ENCODE assay signal across 29 cellular contexts in the genomic region with DNA sequence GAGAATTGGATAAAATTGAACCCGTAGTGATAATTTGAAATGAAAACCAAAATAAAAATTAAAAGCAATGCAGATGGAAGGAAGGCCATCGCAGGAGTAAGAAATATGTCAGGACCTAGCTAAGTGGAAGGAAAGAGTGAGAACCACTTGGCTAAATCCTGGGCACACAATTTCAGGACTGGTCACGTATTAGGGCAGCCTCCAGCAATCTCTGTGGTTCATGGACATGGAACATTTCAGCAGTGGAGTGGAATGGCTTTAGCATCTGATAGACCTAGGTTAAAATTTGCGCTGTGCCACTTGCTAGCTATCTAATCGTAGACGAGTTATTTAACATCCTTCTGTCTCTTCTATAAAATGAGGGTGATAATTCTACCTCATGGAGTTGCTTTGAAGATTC.
"Had no signal": no experiment of that assay in that cellular context is flagged by ENCODE, and none has a peak within 500 bp of the region (broad histone marks: within the 10 kb centered on the region; RNA-seq: fewer than 3 reads in every experiment).

No MANE protein-coding gene starts in this region.

- H3K4me3 ChIP-seq: neural progenitor cell, ovary, psoas muscle, right lobe of liver, sigmoid colon, suprapubic skin, testis, tibial artery, transverse colon, upper lobe of right lung, uterus had no signal

- H3K36me3 Mint-ChIP-seq: natural killer cell; neural progenitor cell; stimulated activated effector memory CD8-positive, alpha-beta T cell treated with anti-CD3 and anti-CD28 coated beads, Interleukin-12 subunit alpha, Interleukin-12 subunit beta, amount 100 ng/mL, for 72 hours; type B pancreatic cell had no signal

- H3K27ac ChIP-seq: neural progenitor cell, ovary, parathyroid adenoma, psoas muscle, right lobe of liver, sigmoid colon, suprapubic skin, testis, tibial artery, transverse colon, upper lobe of right lung, uterus had no signal

- H3K4me1 Mint-ChIP-seq: nephron; neural progenitor cell; stimulated activated naive CD8-positive, alpha-beta T cell treated with anti-CD3 and anti-CD28 coated beads, Interleukin-15, amount 100 ng/mL, for 72 hours had no signal

- H3K4me2 ChIP-seq: neural progenitor cell had no signal

- H3K4me1 ChIP-seq: parathyroid adenoma, psoas muscle, sigmoid colon, suprapubic skin, testis, tibial artery, upper lobe of right lung, uterus had no signal

- FAIRE-seq: small intestine had no signal

- H3K79me2 ChIP-seq: parathyroid adenoma had no signal

- H3K27me3 Mint-ChIP-seq: progenitor cell of endocrine pancreas; stimulated activated naive CD8-positive, alpha-beta T cell treated with anti-CD3 and anti-CD28 coated beads, Interleukin-15, amount 100 ng/mL, for 72 hours; type B pancreatic cell had no signal

- ATAC-seq: natural killer cell; psoas muscle; right cardiac atrium; right lobe of liver; stimulated activated effector memory CD8-positive, alpha-beta T cell treated with anti-CD3 and anti-CD28 coated beads, Interleukin-12 subunit alpha, Interleukin-12 subunit beta, amount 100 ng/mL, for 72 hours; stimulated activated naive CD8-positive, alpha-beta T cell treated with anti-CD3 and anti-CD28 coated beads, Interleukin-15, amount 100 ng/mL, for 72 hours; stimulated activated naive CD8-positive, alpha-beta T cell treated with anti-CD3 and anti-CD28 coated beads, Interleukin-15, Interleukin-2, amounts not matched to agents 100 U/mL and 50 U/mL, for 24 hours; upper lobe of right lung had no signal

- H3K36me3 ChIP-seq: neural progenitor cell, ovary, right lobe of liver, sigmoid colon, suprapubic skin, tibial artery, transverse colon, upper lobe of right lung, uterus had no signal

- H3K27ac Mint-ChIP-seq: natural killer cell; nephron; neural progenitor cell; progenitor cell of endocrine pancreas; stimulated activated effector memory CD8-positive, alpha-beta T cell treated with anti-CD3 and anti-CD28 coated beads, Interleukin-12 subunit alpha, Interleukin-12 subunit beta, amount 100 ng/mL, for 72 hours; stimulated activated naive CD8-positive, alpha-beta T cell treated with anti-CD3 and anti-CD28 coated beads, Interleukin-15, amount 100 ng/mL, for 72 hours; type B pancreatic cell had no signal

- H3K9ac ChIP-seq: neural progenitor cell, parathyroid adenoma had no signal

- H3K4me3 Mint-ChIP-seq: natural killer cell; nephron; neural progenitor cell; stimulated activated effector memory CD8-positive, alpha-beta T cell treated with anti-CD3 and anti-CD28 coated beads, Interleukin-12 subunit alpha, Interleukin-12 subunit beta, amount 100 ng/mL, for 72 hours; stimulated activated naive CD8-positive, alpha-beta T cell treated with anti-CD3 and anti-CD28 coated beads, Interleukin-15, amount 100 ng/mL, for 72 hours; type B pancreatic cell had no signal

- H3K27me3 ChIP-seq: neural progenitor cell, ovary, right lobe of liver, sigmoid colon, suprapubic skin, testis, tibial artery, transverse colon, upper lobe of right lung, uterus had no signal

- H3K9me3 ChIP-seq: ovary, psoas muscle, right lobe of liver, sigmoid colon, suprapubic skin, testis, tibial artery, transverse colon, upper lobe of right lung, uterus had no signal

- H2AFZ ChIP-seq: neural progenitor cell, parathyroid adenoma had no signal

- H3K9me3 Mint-ChIP-seq: natural killer cell; nephron; stimulated activated effector memory CD8-positive, alpha-beta T cell treated with anti-CD3 and anti-CD28 coated beads, Interleukin-12 subunit alpha, Interleukin-12 subunit beta, amount 100 ng/mL, for 72 hours; stimulated activated naive CD8-positive, alpha-beta T cell treated with anti-CD3 and anti-CD28 coated beads, Interleukin-15, amount 100 ng/mL, for 72 hours had no signal

- DNase-seq: natural killer cell; occipital lobe; ovary; posterior cingulate gyrus; psoas muscle; right cardiac atrium; right lobe of liver; sigmoid colon; small intestine; stimulated activated CD4-positive, alpha-beta T cell treated with anti-CD3 and anti-CD28 coated beads, Interleukin-15, amount 100 ng/mL, for 24 hours; stimulated activated CD4-positive, alpha-beta T cell treated with anti-CD3 and anti-CD28 coated beads, Interleukin-2, amount 100 ng/mL, for 24 hours; stimulated activated CD4-positive, alpha-beta T cell treated with anti-CD3 and anti-CD28 coated beads, Interleukin-2, amount 100 ng/mL, for 48 hours; stimulated activated CD4-positive, alpha-beta T cell treated with anti-CD3 and anti-CD28 coated beads, Interleukin-4, amount 100 ng/mL, for 24 hours; stimulated activated naive CD4-positive, alpha-beta T cell; stimulated activated naive CD8-positive, alpha-beta T cell treated with anti-CD3 and anti-CD28 coated beads, Interleukin-15, amount 100 ng/mL, for 72 hours; stimulated activated naive CD8-positive, alpha-beta T cell treated with anti-CD3 and anti-CD28 coated beads, Interleukin-15, Interleukin-2, amounts not matched to agents 100 U/mL and 50 U/mL, for 24 hours; substantia nigra; testis; tibial artery; transverse colon; upper lobe of right lung; uterus had no signal
